In the genomic region with DNA sequence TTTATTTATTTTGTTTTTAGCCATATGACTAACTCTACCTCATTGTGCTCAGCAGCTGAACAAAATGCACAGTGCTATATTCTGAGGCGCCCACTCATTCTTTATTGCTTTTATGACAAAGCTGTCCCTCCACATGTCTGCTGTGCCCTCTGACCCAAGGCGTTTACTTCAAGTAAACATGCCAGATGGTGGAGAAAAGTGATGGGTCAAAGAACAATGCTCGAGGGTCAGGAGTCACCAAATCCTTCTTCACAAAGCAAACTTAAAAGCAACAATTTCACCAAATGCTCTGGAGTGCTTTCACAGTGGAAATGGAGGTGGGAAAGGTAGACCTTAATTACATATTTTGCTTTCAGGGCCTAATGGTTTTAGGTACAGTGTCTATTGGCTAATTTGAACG, we compare ENCODE assay signal across 17 cellular contexts.
DNase-seq lines count a peak whose midpoint lies in the region; ATAC-seq and TF ChIP-seq lines count a peak whose summit lies in the region.
"Had no signal": no experiment of that assay in that cellular context is flagged by ENCODE, and none has a peak within 500 bp of the region (broad histone marks: within the 10 kb centered on the region; RNA-seq: fewer than 3 reads in every experiment).

No MANE protein-coding gene starts in this region.

- H3K27me3 ChIP-seq in smooth muscle cell (ENCODE audit: low read depth): no peaks in the 10 kb centered on the region
- H3K27me3 ChIP-seq: MG63 had no signal

- peaks cover 8% of the 10 kb centered on the region for H3K4me1 ChIP-seq in smooth muscle cell (ENCODE audit: low read depth)

- H4K20me1 ChIP-seq in smooth muscle cell (ENCODE audit: low read depth): no peaks in the 10 kb centered on the region

- no peaks in the 10 kb centered on the region for H3K36me3 ChIP-seq in smooth muscle cell (ENCODE audit: low read depth)
- H3K36me3 ChIP-seq: MG63 had no signal

- no peaks in the 10 kb centered on the region for H3K9me3 ChIP-seq in smooth muscle cell (replicated peaks; ENCODE audit: low read depth)
- H3K9me3 ChIP-seq: MG63 had no signal

- no peak overlapping the region for H3K4me3 ChIP-seq in smooth muscle cell
- H3K4me3 ChIP-seq: MG63 had no signal

- TF ChIP-seq CTCF in smooth muscle cell (IDR thresholded peaks at IDR 0.05; ENCODE audit: borderline replicate concordance, insufficient read depth, poor library complexity, severe bottlenecking): no peak

- no peaks in the 10 kb centered on the region for H3K79me2 ChIP-seq in smooth muscle cell (ENCODE audit: low read depth)

- no peak overlapping the region for H3K27ac ChIP-seq in smooth muscle cell (ENCODE audit: low read depth)
- H3K27ac ChIP-seq: KMS-11 had no signal

- no peak overlapping the region for H2AFZ ChIP-seq in smooth muscle cell (ENCODE audit: low read depth)

- no peaks in the 10 kb centered on the region for H3F3A ChIP-seq in smooth muscle cell (ENCODE audit: low read depth)

- DNase-seq in NCI-H2171 treated with DMSO at 0.1 percent for 48 hours (lab: John Stamatoyannopoulos, UW) (peak; percentile 73), NCI-H2171 (lab: John Stamatoyannopoulos, UW) (no peak), NCI-H524 treated with DMSO at 0.1 percent for 48 hours (lab: John Stamatoyannopoulos, UW) (peak; percentile 81), ecto neural progenitor cell (ENCODE audit: low spot score) (peak; percentile 53), non-pigmented ciliary epithelial cell (ENCODE audit: low read depth) (peak; percentile 1), smooth muscle cell (lab: John Stamatoyannopoulos, UW; ENCODE audit: unreplicated experiment) (no peak), left ventricle myocardium superior (no peak), LoVo (ENCODE audit: low spot score) (no peak)
- DNase-seq: CD4-positive, alpha-beta memory T cell; HFFc6; MG63; NCI-H1092 treated with DMSO at 0.1 percent for 48 hours; NCI-H526 had no signal

- intact Hi-C loops in left ventricle myocardium superior (cut with micrococcal nuclease): no loop called here

- ATAC-seq in left ventricle myocardium superior: no peak
- ATAC-seq: HepG2, Panc1, Right ventricle myocardium inferior had no signal

- 70% methylated on average over 4 of the region's 4 CpGs for WGBS in smooth muscle cell (ENCODE audit: low lambda C conversion rate)

- no peak overlapping the region for H3K4me2 ChIP-seq in smooth muscle cell
- H3K4me2 ChIP-seq: KMS-11 had no signal

- H3K9ac ChIP-seq in smooth muscle cell (ENCODE audit: low read depth): no peak overlapping the region
- H3K9ac ChIP-seq: KMS-11 had no signal

Comparison
In these comparisons a context has a peak if more than half of its experiments do, and no peak if none do; other contexts are left out.
1. DNase-seq: peak in NCI-H2171 treated with DMSO at 0.1 percent for 48 hours (single experiment), NCI-H524 treated with DMSO at 0.1 percent for 48 hours (single experiment), ecto neural progenitor cell (single experiment) and non-pigmented ciliary epithelial cell (single experiment); none in NCI-H2171 (single experiment), smooth muscle cell (single experiment), left ventricle myocardium superior (single experiment) and LoVo (single experiment).